1 cellular context compared by ENCODE assay signal in genomic region chr14:103920981-103921854, GRCh38.
TF ChIP-seq lines count a peak whose summit lies in the region.

No MANE protein-coding gene starts in this region.

TF ChIP-seq in HEK293, 187 proteins besides CTCF, POLR2A, EP300 and RAD21 (continued from another document and continues in another):
- TF ChIP-seq ZNF645 (tag by site-specific recombination; IDR thresholded peaks at IDR 0.05) (no peak), ZNF514 (tag by site-specific recombination; IDR thresholded peaks at IDR 0.05) (no peak), ZNF16 (tag by site-specific recombination; IDR thresholded peaks at IDR 0.05; ENCODE audit: low read depth) (no peak), FEZF1 (tag by site-specific recombination; IDR thresholded peaks at IDR 0.05) (no peak), ZNF140 (tag by site-specific recombination; IDR thresholded peaks at IDR 0.05) (no peak), ZNF366 (tag by site-specific recombination; conservative IDR thresholded peaks at IDR 0.05) (no peak), ZNF791 (tag by site-specific recombination; IDR thresholded peaks at IDR 0.05) (no peak), ZXDB (tag by site-specific recombination; IDR thresholded peaks at IDR 0.05) (peak; percentile 80), PBX3 (CRISPR knock-in tag; IDR thresholded peaks at IDR 0.05) (peak; percentile 80; the same call in 1 of the 2 replicates), PRDM4 (tag by site-specific recombination; IDR thresholded peaks at IDR 0.05) (no peak), ZBTB1 (tag by site-specific recombination; IDR thresholded peaks at IDR 0.05) (no peak), TRIM28 (IDR thresholded peaks at IDR 0.05; ENCODE audit: borderline replicate concordance, low read length) (no peak), YY2 (tag by site-specific recombination; IDR thresholded peaks at IDR 0.05) (no peak), HOXA7 (CRISPR knock-in tag; IDR thresholded peaks at IDR 0.05; ENCODE audit: borderline replicate concordance) (no peak), ZSCAN23 (tag by site-specific recombination; IDR thresholded peaks at IDR 0.05) (no peak), PRDM1 (tag by site-specific recombination; IDR thresholded peaks at IDR 0.05) (no peak), HOXC10 (CRISPR knock-in tag; IDR thresholded peaks at IDR 0.05) (no peak), GLI2 (tag by site-specific recombination; IDR thresholded peaks at IDR 0.05; ENCODE audit: borderline replicate concordance, low read depth) (no peak), ZNF146 (tag by site-specific recombination; IDR thresholded peaks at IDR 0.05) (no peak; the same call in 1 of the 2 replicates), ZNF211 (tag by site-specific recombination; IDR thresholded peaks at IDR 0.05; ENCODE audit: low read depth) (no peak), ZNF202 (tag by site-specific recombination; IDR thresholded peaks at IDR 0.05; ENCODE audit: borderline replicate concordance) (no peak), GLI4 (tag by site-specific recombination; IDR thresholded peaks at IDR 0.05) (no peak), ZNF76 (tag by site-specific recombination; IDR thresholded peaks at IDR 0.05; ENCODE audit: borderline replicate concordance, low read depth) (peak; percentile 97), KLF16 (tag by site-specific recombination; IDR thresholded peaks at IDR 0.05) (peak; percentile 95), ZNF623 (tag by site-specific recombination; IDR thresholded peaks at IDR 0.05) (no peak), ZNF521 (tag by site-specific recombination; IDR thresholded peaks at IDR 0.05) (no peak), ZSCAN18 (tag by site-specific recombination; IDR thresholded peaks at IDR 0.05) (no peak), MZF1 (tag by site-specific recombination; IDR thresholded peaks at IDR 0.05; ENCODE audit: borderline replicate concordance) (no peak), ZNF24 (tag by site-specific recombination; IDR thresholded peaks at IDR 0.05) (peak; percentile 86), ZBTB44 (tag by site-specific recombination; IDR thresholded peaks at IDR 0.05) (peak; percentile 56; the same call in 1 of the 2 replicates), ZNF549 (tag by site-specific recombination; IDR thresholded peaks at IDR 0.05) (no peak), ZNF785 (tag by site-specific recombination; IDR thresholded peaks at IDR 0.05) (no peak), ZNF133 (tag by site-specific recombination; IDR thresholded peaks at IDR 0.05) (no peak), ZNF639 (tag by site-specific recombination; IDR thresholded peaks at IDR 0.05) (peak; percentile 47; the same call in 1 of the 2 replicates), ZNF398 (tag by site-specific recombination; IDR thresholded peaks at IDR 0.05) (no peak), SALL2 (tag by site-specific recombination; IDR thresholded peaks at IDR 0.05; ENCODE audit: borderline replicate concordance) (no peak), ZNF2 (tag by site-specific recombination; IDR thresholded peaks at IDR 0.05) (peak; percentile 87; the same call in 1 of the 2 replicates), ZNF558 (tag by site-specific recombination; IDR thresholded peaks at IDR 0.05) (no peak), ZBTB21 (tag by site-specific recombination; IDR thresholded peaks at IDR 0.05) (no peak), ZIC2 (tag by site-specific recombination; IDR thresholded peaks at IDR 0.05) (no peak; the same call in 1 of the 2 replicates), ZFHX2 (tag by site-specific recombination; conservative IDR thresholded peaks at IDR 0.05) (peak; percentile 94), ZNF571 (tag by site-specific recombination; IDR thresholded peaks at IDR 0.05) (no peak), ZNF585B (tag by site-specific recombination; IDR thresholded peaks at IDR 0.05) (no peak), ZNF544 (tag by site-specific recombination; IDR thresholded peaks at IDR 0.05) (no peak), ZNF664 (tag by site-specific recombination; IDR thresholded peaks at IDR 0.05) (no peak), ZNF19 (tag by site-specific recombination; IDR thresholded peaks at IDR 0.05; ENCODE audit: low read depth) (no peak), ZNF560 (tag by site-specific recombination; IDR thresholded peaks at IDR 0.05; ENCODE audit: borderline replicate concordance) (no peak), ZNF157 (tag by site-specific recombination; IDR thresholded peaks at IDR 0.05) (no peak), ZFP41 (tag by site-specific recombination; IDR thresholded peaks at IDR 0.05; ENCODE audit: borderline replicate concordance) (no peak), ATF2 (tag by site-specific recombination; IDR thresholded peaks at IDR 0.05; ENCODE audit: low read depth) (no peak), ZNF626 (tag by site-specific recombination; IDR thresholded peaks at IDR 0.05) (no peak), SP3 (tag by site-specific recombination; IDR thresholded peaks at IDR 0.05) (peak; percentile 88), ZSCAN4 (tag by site-specific recombination; IDR thresholded peaks at IDR 0.05) (no peak; the same call in 1 of the 2 replicates), ZNF48 (tag by site-specific recombination; IDR thresholded peaks at IDR 0.05) (no peak), ZFP69B (tag by site-specific recombination; IDR thresholded peaks at IDR 0.05) (peak; percentile 26; the same call in 1 of the 2 replicates)
